Comparison of ENCODE assay signal across 1 cellular context in the genomic region with DNA sequence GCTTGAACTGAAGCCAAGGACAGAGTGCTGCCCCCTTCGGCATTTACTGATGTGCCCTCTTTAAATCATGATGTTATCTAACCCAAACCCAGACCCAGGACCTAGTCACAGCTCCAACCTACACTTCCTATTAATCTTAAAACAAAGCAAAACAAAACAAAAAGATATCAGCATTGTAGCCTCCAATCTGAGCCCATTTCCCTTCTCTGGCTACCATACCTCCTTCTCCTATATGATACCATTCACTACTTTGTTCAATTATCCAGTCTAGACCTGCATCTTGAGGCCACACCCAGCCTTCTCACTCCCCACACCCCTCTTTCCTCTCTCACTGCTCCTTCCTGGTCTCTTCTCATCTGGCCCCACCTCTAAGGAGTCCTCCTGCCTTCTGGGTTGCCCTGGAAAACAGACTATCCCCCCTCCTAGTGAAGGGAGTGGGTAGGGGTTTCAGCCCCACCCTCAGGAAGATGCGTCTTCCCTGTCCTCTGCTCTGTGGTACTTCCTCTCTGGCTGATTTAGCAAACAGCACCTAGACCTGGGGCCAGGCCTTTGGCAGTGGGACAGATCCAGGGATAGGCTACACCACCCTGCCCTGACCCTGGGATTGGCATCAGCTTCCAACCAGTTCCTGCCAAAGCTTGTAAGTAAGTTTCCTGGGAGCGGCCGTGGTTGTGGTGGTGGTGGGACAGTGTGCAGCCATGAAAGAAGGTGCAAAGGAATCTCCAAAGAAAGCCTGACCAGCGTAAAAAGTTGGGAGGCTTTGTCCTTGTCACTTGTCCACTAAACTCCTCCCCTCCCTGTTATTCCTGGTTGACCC.
A peak's percentile ranks its signal among the peaks of the same experiment; 100 is the strongest.
TF ChIP-seq lines count a peak whose summit lies in the region.

No MANE protein-coding gene starts in this region.

TF ChIP-seq in HEK293, 187 proteins besides CTCF, POLR2A, EP300 and RAD21:
- no peak for TF ChIP-seq ZNF354C (tag by site-specific recombination; IDR thresholded peaks at IDR 0.05; ENCODE audit: borderline replicate concordance, low read depth)
- TF ChIP-seq KLF1 (tag by site-specific recombination; IDR thresholded peaks at IDR 0.05), result peak; percentile 86
- no peak for TF ChIP-seq FEZF1 (tag by site-specific recombination; IDR thresholded peaks at IDR 0.05)
TF ChIP-seq in HEK293: peak in this region for 1.
